ENCODE assay signal across 8 cellular contexts in the genomic region with DNA sequence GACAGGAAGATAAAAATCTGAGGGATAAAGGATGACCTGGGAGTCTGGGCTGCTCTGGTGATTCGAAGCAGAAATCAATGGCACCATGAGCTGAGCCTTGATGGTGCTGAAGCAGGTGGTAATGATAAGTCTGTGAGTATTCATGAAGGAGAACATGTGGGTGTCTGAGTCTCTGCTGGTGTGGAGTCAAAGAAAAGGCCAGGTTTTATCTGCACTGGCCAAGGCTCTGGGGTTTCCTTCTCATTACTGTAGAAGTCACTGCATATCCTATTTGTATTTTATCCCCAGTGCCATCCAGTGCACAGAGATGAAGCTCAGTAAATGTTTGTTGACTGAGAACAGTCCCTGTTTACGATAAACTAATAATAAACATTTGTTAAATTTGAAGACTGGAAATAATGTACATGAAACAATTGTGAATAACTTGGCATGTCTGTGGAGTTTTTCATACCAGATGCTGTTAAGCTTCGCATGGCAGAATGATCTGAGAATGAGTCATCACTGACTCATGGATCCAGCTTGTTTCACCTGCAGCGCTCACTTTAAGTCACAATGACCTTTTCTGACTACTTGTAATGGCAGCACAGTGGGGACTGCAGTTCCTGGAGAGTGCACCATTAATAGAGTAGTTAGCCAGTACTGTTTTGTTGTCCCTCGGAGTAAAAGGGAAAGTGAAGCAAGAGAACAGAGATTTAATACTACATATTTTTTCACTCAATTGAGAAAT.
DNase-seq lines count a peak whose midpoint lies in the region; ATAC-seq and TF ChIP-seq lines count a peak whose summit lies in the region.

No MANE protein-coding gene starts in this region.

- POLR2A ChIA-PET in A673 (lab: Charles Lee; ENCODE audit: low non-redundant PET) = no interaction called here

- H3K27me3 ChIP-seq in A673 (replicated peaks; ENCODE audit: insufficient read depth, low read depth, low read length, poor library complexity) (peaks cover 28% of the 10 kb centered on the region), vagina (no peaks in the 10 kb centered on the region)

- TF ChIP-seq POLR2A in vagina (IDR thresholded peaks at IDR 0.05) = no peak

- H3K4me3 ChIP-seq in A673 (ENCODE audit: low read depth, low read length, poor library complexity, severe bottlenecking) (no peak overlapping the region), vagina (no peak overlapping the region)

- BruUV-seq in A673 (replicated peaks; lab: Mats Ljungman, UMichigan) = no TSS peak

- H3K4me1 ChIP-seq in A673 (ENCODE audit: insufficient read depth, low read length, poor library complexity, severe bottlenecking) (no peaks in the 10 kb centered on the region), vagina (peaks cover 10% of the 10 kb centered on the region)

- TF ChIP-seq CTCF in A673 (conservative IDR thresholded peaks at IDR 0.05; ENCODE audit: low read depth, low read length) (no peak), vagina (IDR thresholded peaks at IDR 0.05) (no peak)

- DNase-seq in A673 (ENCODE audit: low spot score) (peak; percentile 45), NCI-H69 (lab: John Stamatoyannopoulos, UW) (peak; percentile 53), fibroblast of peridontal ligament (ENCODE audit: extremely low read depth) (peak; percentile 86), ureter (ENCODE audit: low spot score) (peak; percentile 44), cardiac septum (ENCODE audit: low spot score) (no peak), vagina (ENCODE audit: extremely low spot score in 2 of 2) (no peak)

- CTCF ChIA-PET in A673 (lab: Charles Lee) = no interaction called here

- ATAC-seq in GM18511 (IDR thresholded peaks at IDR 0.05; ENCODE audit: unreplicated experiment) (peak; percentile 97), HG02870 (IDR thresholded peaks at IDR 0.05; ENCODE audit: unreplicated experiment) (peak; percentile 91)

- H3K36me3 ChIP-seq in A673 (ENCODE audit: insufficient read depth, low read length, poor library complexity, severe bottlenecking) = no peaks in the 10 kb centered on the region
- no peaks in the 10 kb centered on the region for H3K36me3 ChIP-seq in vagina

- H3K27ac ChIP-seq in A673 (ENCODE audit: low read depth, low read length, poor library complexity, severe bottlenecking) (no peak overlapping the region), vagina (no peak overlapping the region)

- H3K9me3 ChIP-seq in A673 (ENCODE audit: low read depth, low read length, poor library complexity, severe bottlenecking) = no peaks in the 10 kb centered on the region
- H3K9me3 ChIP-seq in vagina = no peaks in the 10 kb centered on the region

- intact Hi-C loops in A673 (cut with micrococcal nuclease; ENCODE audit: unreplicated experiment) (no loop called here), cardiac septum (cut with DNase I) (no loop called here), vagina (cut with DNase I) (no loop called here)

Comparison
In these comparisons a context has a peak if more than half of its experiments do, and no peak if none do; other contexts are left out.
1. DNase-seq: peak in A673 (single experiment), NCI-H69 (single experiment), fibroblast of peridontal ligament (single experiment) and ureter (single experiment); none in cardiac septum (single experiment) and vagina (0 of 2).